Comparison of ENCODE assay signal across 16 cellular contexts in genomic region chr15:76162050-76162425, GRCh38.
DNase-seq lines count a peak whose midpoint lies in the region; ATAC-seq, FAIRE-seq and TF ChIP-seq lines count a peak whose summit lies in the region.
"Had no signal": no experiment of that assay in that cellular context is flagged by ENCODE, and none has a peak within 500 bp of the region (broad histone marks: within the 10 kb centered on the region; RNA-seq: fewer than 3 reads in every experiment).

No MANE protein-coding gene starts in this region.

- no peak overlapping the region for H3K9ac ChIP-seq in neural progenitor cell
- H3K9ac ChIP-seq: GM23248 had no signal

- H3K4me3 ChIP-seq in LNCaP clone FGC (ENCODE audit: low read depth, low read length) (peak overlapping the region; percentile 16; the same call in 1 of the 2 replicates), neural progenitor cell (no peak overlapping the region)
- H3K4me3 ChIP-seq: GM23248, PC-9 had no signal

- H3K79me2 ChIP-seq in neural progenitor cell (ENCODE audit: low read depth), result no peaks in the 10 kb centered on the region

- no peak overlapping the region for H3K4me2 ChIP-seq in neural progenitor cell
- H3K4me2 ChIP-seq: PC-9 had no signal

- H3K36me3 ChIP-seq in neural progenitor cell, result no peaks in the 10 kb centered on the region

- DNase-seq in LNCaP clone FGC (ENCODE audit: low read depth) (no peak), neural progenitor cell (ENCODE audit: low spot score) (no peak), urothelium cell line (ENCODE audit: low spot score) (no peak), DMS53 treated with DMSO at 0.1 percent for 48 hours (lab: John Stamatoyannopoulos, UW; ENCODE audit: unreplicated experiment) (no peak)
- no peak for DNase-seq in CD4-positive, alpha-beta T cell
- no peak for DNase-seq in stimulated activated CD8-positive, alpha-beta memory T cell treated with anti-CD3 and anti-CD28 coated beads, Interleukin-4, amount 100 ng/mL, for 48 hours
- DNase-seq: AML-193, GM23248, KBM-7, NCI-H1092, NCI-H146, NCI-H2081, NCI-H510A, NCI-H774, PC-9 had no signal

- no peaks in the 10 kb centered on the region for H3K9me3 ChIP-seq in neural progenitor cell (ENCODE audit: low read depth)
- H3K9me3 ChIP-seq in CD4-positive, alpha-beta T cell (ENCODE audit: control insufficient read depth, low read length), result no peaks in the 10 kb centered on the region

- no peaks in the 10 kb centered on the region for H4K20me1 ChIP-seq in neural progenitor cell (ENCODE audit: low read depth)

- no peak overlapping the region for H3K27ac ChIP-seq in neural progenitor cell
- H3K27ac ChIP-seq in CD4-positive, alpha-beta T cell (ENCODE audit: low read depth, low read length), result no peak overlapping the region
- H3K27ac ChIP-seq: GM23248, PC-9 had no signal

- H3K4me3 Mint-ChIP-seq in dendritic cell treated with granulocyte-macrophage colony-stimulating factor and Interleukin-4, amounts not matched to agents 40 ng/mL and 50 ng/mL, for 4 days, result no peak overlapping the region
- peak overlapping the region; percentile 58 for H3K4me3 Mint-ChIP-seq in neural progenitor cell
- H3K4me3 Mint-ChIP-seq in CD4-positive, alpha-beta T cell, result no peak overlapping the region

- H3F3A ChIP-seq in neural progenitor cell (ENCODE audit: low read depth), result no peaks in the 10 kb centered on the region

- H2AFZ ChIP-seq in neural progenitor cell (replicated peaks), result no peak overlapping the region
- H2AFZ ChIP-seq: PC-9 had no signal

- no peaks in the 10 kb centered on the region for H3K9me3 Mint-ChIP-seq in dendritic cell treated with granulocyte-macrophage colony-stimulating factor and Interleukin-4, amounts not matched to agents 40 ng/mL and 50 ng/mL, for 4 days
- H3K9me3 Mint-ChIP-seq in neural progenitor cell, result no peaks in the 10 kb centered on the region
- no peaks in the 10 kb centered on the region for H3K9me3 Mint-ChIP-seq in CD4-positive, alpha-beta T cell

- CTCF ChIA-PET in CD4-positive, alpha-beta T cell (lab: Charles Lee), result no interaction called here

- peaks cover 30% of the 10 kb centered on the region for H3K4me1 Mint-ChIP-seq in dendritic cell treated with granulocyte-macrophage colony-stimulating factor and Interleukin-4, amounts not matched to agents 40 ng/mL and 50 ng/mL, for 4 days (ENCODE audit: low read depth)
- H3K4me1 Mint-ChIP-seq in neural progenitor cell, result peaks cover 14% of the 10 kb centered on the region
- no peaks in the 10 kb centered on the region for H3K4me1 Mint-ChIP-seq in CD4-positive, alpha-beta T cell (ENCODE audit: low read depth)

- peak; percentile 52 for FAIRE-seq in urothelium cell line (lab: Jason Lieb, UNC)

- peak overlapping the region; percentile 78 for H3K27ac Mint-ChIP-seq in dendritic cell treated with granulocyte-macrophage colony-stimulating factor and Interleukin-4, amounts not matched to agents 40 ng/mL and 50 ng/mL, for 4 days
- no peak overlapping the region for H3K27ac Mint-ChIP-seq in neural progenitor cell
- H3K27ac Mint-ChIP-seq in CD4-positive, alpha-beta T cell, result no peak overlapping the region

- H3K4me1 ChIP-seq in neural progenitor cell, result no peaks in the 10 kb centered on the region

- peaks cover 2% of the 10 kb centered on the region for H3K27me3 Mint-ChIP-seq in dendritic cell treated with granulocyte-macrophage colony-stimulating factor and Interleukin-4, amounts not matched to agents 40 ng/mL and 50 ng/mL, for 4 days
- H3K27me3 Mint-ChIP-seq in neural progenitor cell (ENCODE audit: insufficient read depth, low read depth), result peaks cover 5% of the 10 kb centered on the region
- no peaks in the 10 kb centered on the region for H3K27me3 Mint-ChIP-seq in CD4-positive, alpha-beta T cell

- no peak for ATAC-seq in CD4-positive, alpha-beta T cell (ENCODE audit: poor library complexity)

- no peak for TF ChIP-seq CTCF in LNCaP clone FGC (IDR thresholded peaks at IDR 0.05; ENCODE audit: control insufficient read depth, extremely low read depth, insufficient read depth)
- TF ChIP-seq CTCF in neural progenitor cell (IDR thresholded peaks at IDR 0.05), result no peak
- no peak for TF ChIP-seq CTCF in CD4-positive, alpha-beta T cell (IDR thresholded peaks at IDR 0.05)

- no peaks in the 10 kb centered on the region for H3K36me3 Mint-ChIP-seq in dendritic cell treated with granulocyte-macrophage colony-stimulating factor and Interleukin-4, amounts not matched to agents 40 ng/mL and 50 ng/mL, for 4 days (ENCODE audit: low read depth)
- no peaks in the 10 kb centered on the region for H3K36me3 Mint-ChIP-seq in neural progenitor cell
- H3K36me3 Mint-ChIP-seq in CD4-positive, alpha-beta T cell (ENCODE audit: low read depth), result no peaks in the 10 kb centered on the region

- no peaks in the 10 kb centered on the region for H3K27me3 ChIP-seq in neural progenitor cell
- no peaks in the 10 kb centered on the region for H3K27me3 ChIP-seq in CD4-positive, alpha-beta T cell (ENCODE audit: control insufficient read depth, insufficient read depth, low read length)

- POLR2A ChIA-PET in CD4-positive, alpha-beta T cell (lab: Charles Lee), result no interaction called here

- intact Hi-C loops in dendritic cell treated with granulocyte-macrophage colony-stimulating factor and Interleukin-4, amounts not matched to agents 40 ng/mL and 50 ng/mL, for 4 days (cut with micrococcal nuclease), result no loop called here
- intact Hi-C loops in CD4-positive, alpha-beta T cell (cut with DNase I, micrococcal nuclease), result no loop called here
